ENCODE assay signal across 32 cellular contexts in the genomic region with DNA sequence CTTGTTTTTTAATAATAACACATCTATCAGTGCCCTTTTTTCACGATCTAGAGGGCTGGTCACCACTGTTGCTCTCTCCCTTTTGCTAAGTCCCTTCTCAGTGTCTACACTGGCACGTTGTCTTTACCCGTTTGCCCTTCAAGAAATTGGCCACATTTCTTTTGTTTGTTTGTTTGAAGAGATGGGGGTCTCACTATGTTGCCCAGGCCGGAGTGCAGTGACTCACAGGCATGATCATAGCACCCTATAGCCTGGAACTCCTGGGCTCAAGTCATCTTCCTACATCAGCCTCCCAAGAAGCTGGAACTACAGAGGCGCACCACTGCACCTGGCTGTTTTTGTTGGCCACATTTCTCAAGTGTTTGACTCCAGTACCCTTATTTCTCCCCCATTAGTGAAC.
"Had no signal": no experiment of that assay in that cellular context is flagged by ENCODE, and none has a peak within 500 bp of the region (broad histone marks: within the 10 kb centered on the region; RNA-seq: fewer than 3 reads in every experiment).

No MANE protein-coding gene starts in this region.

- H3K27ac Mint-ChIP-seq: activated CD4-positive, alpha-beta memory T cell treated with anti-CD3 and anti-CD28 coated beads, Interleukin-2, amount 10 ng/mL, durations not matched to agents 7 days and 5 days; activated CD4-positive, alpha-beta T cell treated with anti-CD3 and anti-CD28 coated beads for 36 hours; activated CD4-positive, alpha-beta T cell treated with anti-CD3 and anti-CD28 coated beads, Interleukin-2, amount 10 ng/mL, durations not matched to agents 24 days and 14 days; activated naive CD8-positive, alpha-beta T cell; activated T-cell treated with anti-CD3 and anti-CD28 coated beads, Interleukin-2, amount 50 U/mL, for 24 hours; activated T-cell treated with anti-CD3 and anti-CD28 coated beads, Interleukin-2, amount 50 U/mL, for 72 hours; dendritic cell treated with granulocyte-macrophage colony-stimulating factor and Interleukin-4, amounts not matched to agents 40 ng/mL and 50 ng/mL, for 4 days; effector memory CD8-positive, alpha-beta T cell; T-helper 1 cell treated with Interleukin-12 subunit alpha and Interleukin-12 subunit beta and Interleukin-4 antibody, amounts not matched to agents 30 μg/mL and 1 μg/mL, for 36 hours had no signal

- H3K4me1 Mint-ChIP-seq: activated CD4-positive, alpha-beta memory T cell treated with anti-CD3 and anti-CD28 coated beads, Interleukin-2, amount 10 ng/mL, durations not matched to agents 7 days and 5 days; activated CD4-positive, alpha-beta T cell treated with anti-CD3 and anti-CD28 coated beads for 36 hours; activated CD4-positive, alpha-beta T cell treated with anti-CD3 and anti-CD28 coated beads, Interleukin-2, amount 10 ng/mL, durations not matched to agents 24 days and 14 days; central memory CD8-positive, alpha-beta T cell had no signal

- H3K27me3 Mint-ChIP-seq: activated CD4-positive, alpha-beta T cell treated with anti-CD3 and anti-CD28 coated beads for 36 hours; activated T-cell treated with anti-CD3 and anti-CD28 coated beads, Interleukin-2, amount 50 U/mL, for 24 hours; dendritic cell treated with granulocyte-macrophage colony-stimulating factor and Interleukin-4, amounts not matched to agents 40 ng/mL and 50 ng/mL, for 4 days had no signal

- ATAC-seq: activated CD4-positive, alpha-beta T cell treated with anti-CD3 and anti-CD28 coated beads for 36 hours; activated T-cell treated with anti-CD3 and anti-CD28 coated beads, Interleukin-2, amount 50 U/mL, for 72 hours; effector memory CD8-positive, alpha-beta T cell; foreskin keratinocyte; gastrocnemius medialis; heart left ventricle had no signal

- H3K9me3 ChIP-seq: esophagus muscularis mucosa, gastrocnemius medialis, heart left ventricle had no signal

- H3K27ac ChIP-seq: brain microvascular endothelial cell, coronary artery, dorsolateral prefrontal cortex, esophagus muscularis mucosa, foreskin keratinocyte, gastrocnemius medialis, heart left ventricle, WERI-Rb-1 had no signal

- H3K4me1 ChIP-seq: foreskin keratinocyte, gastrocnemius medialis had no signal

- H3K27me3 ChIP-seq: brain microvascular endothelial cell, dorsolateral prefrontal cortex, esophagus muscularis mucosa, foreskin keratinocyte, gastrocnemius medialis, heart left ventricle had no signal

- H3K36me3 ChIP-seq: brain microvascular endothelial cell, esophagus muscularis mucosa, gastrocnemius medialis, heart left ventricle, WERI-Rb-1 had no signal

- H3K4me3 ChIP-seq: esophagus muscularis mucosa, gastrocnemius medialis, heart left ventricle had no signal

- H3K9me3 Mint-ChIP-seq: activated CD4-positive, alpha-beta memory T cell treated with anti-CD3 and anti-CD28 coated beads, Interleukin-2, amount 10 ng/mL, durations not matched to agents 7 days and 5 days; activated CD4-positive, alpha-beta T cell treated with anti-CD3 and anti-CD28 coated beads, Interleukin-2, amount 10 ng/mL, durations not matched to agents 24 days and 14 days; activated T-cell treated with anti-CD3 and anti-CD28 coated beads, Interleukin-2, amount 50 U/mL, for 24 hours; central memory CD8-positive, alpha-beta T cell; effector memory CD8-positive, alpha-beta T cell; T-helper 1 cell treated with Interleukin-12 subunit alpha and Interleukin-12 subunit beta and Interleukin-4 antibody, amounts not matched to agents 30 μg/mL and 1 μg/mL, for 36 hours had no signal

- FAIRE-seq: astrocyte had no signal

- DNase-seq: activated CD4-positive, alpha-beta memory T cell treated with anti-CD3 and anti-CD28 coated beads, Interleukin-2, amount 10 ng/mL, durations not matched to agents 7 days and 5 days; activated CD4-positive, alpha-beta T cell treated with anti-CD3 and anti-CD28 coated beads for 36 hours; activated CD4-positive, alpha-beta T cell treated with anti-CD3 and anti-CD28 coated beads, Interleukin-2, amount 10 ng/mL, durations not matched to agents 24 days and 14 days; activated CD4-positive, alpha-beta T cell treated with anti-CD3 and anti-CD28 coated beads, Interleukin-2, amount 50 U/mL, for 4 hours; activated CD4-positive, CD25-positive, alpha-beta regulatory T cell; activated CD4-positive, CD25-positive, alpha-beta regulatory T cell treated with anti-CD3 and anti-CD28 coated beads, Interleukin-2, amount 50 U/mL, for 72 hours; activated CD8-positive, alpha-beta memory T cell treated with anti-CD3 and anti-CD28 coated beads, Interleukin-2, amount 50 U/mL, for 48 hours; activated gamma-delta T cell; activated naive CD4-positive, alpha-beta T cell; activated naive CD4-positive, alpha-beta T cell treated with anti-CD3 and anti-CD28 coated beads, Interleukin-2, amount 50 U/mL, for 16 hours; activated T-cell treated with anti-CD3 and anti-CD28 coated beads for 4 hours; activated T-cell treated with anti-CD3 and anti-CD28 coated beads, Interleukin-2, amount 50 U/mL, for 24 hours; activated T-cell treated with anti-CD3 and anti-CD28 coated beads, Interleukin-2, amount 50 U/mL, for 72 hours; amniotic stem cell; anterior cingulate cortex; brain microvascular endothelial cell; dorsolateral prefrontal cortex; effector memory CD8-positive, alpha-beta T cell; erythroblast; foreskin keratinocyte; gastrocnemius medialis; glutamatergic neuron; heart left ventricle; T1000; WERI-Rb-1 had no signal

- H3K4me3 Mint-ChIP-seq: activated CD4-positive, alpha-beta memory T cell treated with anti-CD3 and anti-CD28 coated beads, Interleukin-2, amount 10 ng/mL, durations not matched to agents 7 days and 5 days; activated CD4-positive, alpha-beta T cell treated with anti-CD3 and anti-CD28 coated beads for 36 hours; activated CD4-positive, alpha-beta T cell treated with anti-CD3 and anti-CD28 coated beads, Interleukin-2, amount 10 ng/mL, durations not matched to agents 24 days and 14 days; activated naive CD8-positive, alpha-beta T cell; activated T-cell treated with anti-CD3 and anti-CD28 coated beads, Interleukin-2, amount 50 U/mL, for 24 hours; activated T-cell treated with anti-CD3 and anti-CD28 coated beads, Interleukin-2, amount 50 U/mL, for 72 hours; central memory CD8-positive, alpha-beta T cell; dendritic cell treated with granulocyte-macrophage colony-stimulating factor and Interleukin-4, amounts not matched to agents 40 ng/mL and 50 ng/mL, for 4 days; effector memory CD8-positive, alpha-beta T cell; T-helper 1 cell treated with Interleukin-12 subunit alpha and Interleukin-12 subunit beta and Interleukin-4 antibody, amounts not matched to agents 30 μg/mL and 1 μg/mL, for 36 hours had no signal
